In genomic region chr4:158894826-158895225, GRCh38 we compare ENCODE assay signal across 17 cellular contexts.
A peak's percentile ranks its signal among the peaks of the same experiment; 100 is the strongest.
DNase-seq lines count a peak whose midpoint lies in the region; ATAC-seq lines count a peak whose summit lies in the region.
"Had no signal": no experiment of that assay in that cellular context is flagged by ENCODE, and none has a peak within 500 bp of the region (broad histone marks: within the 10 kb centered on the region; RNA-seq: fewer than 3 reads in every experiment).

No MANE protein-coding gene starts in this region.

- H3K4me3 Mint-ChIP-seq in immature natural killer cell, result no peak overlapping the region
- H3K4me3 Mint-ChIP-seq in activated T-helper 17 cell treated with anti-CD3 and anti-CD28 coated beads, Interleukin-2, amount 50 U/mL, for 72 hours, result no peak overlapping the region
- H3K4me3 Mint-ChIP-seq: B cell; CD4-positive, CD25-positive, alpha-beta regulatory T cell; CD8-positive, alpha-beta T cell had no signal

- H3K4me1 Mint-ChIP-seq in immature natural killer cell, result peaks cover 37 to 43% of the 10 kb centered on the region in 2 donors
- peaks cover 6% of the 10 kb centered on the region for H3K4me1 Mint-ChIP-seq in activated T-helper 17 cell treated with anti-CD3 and anti-CD28 coated beads, Interleukin-2, amount 50 U/mL, for 72 hours
- H3K4me1 Mint-ChIP-seq: B cell had no signal

- H3K36me3 Mint-ChIP-seq in immature natural killer cell, result peaks cover 14 to 32% (median 26%) of the 10 kb centered on the region in 3 donors
- H3K36me3 Mint-ChIP-seq in activated T-helper 17 cell treated with anti-CD3 and anti-CD28 coated beads, Interleukin-2, amount 50 U/mL, for 72 hours (ENCODE audit: low read depth), result peaks cover 76% of the 10 kb centered on the region

- DNase-seq in NCI-H2171 treated with DMSO at 0.1 percent for 48 hours (lab: John Stamatoyannopoulos, UW), result peak; percentile 40
- DNase-seq in NCI-H2171 (lab: John Stamatoyannopoulos, UW), result no peak
- DNase-seq in cerebellum (ENCODE audit: low spot score), result peak; percentile 61
- DNase-seq in immature natural killer cell, result no peak
- DNase-seq: Caco-2; CD4-positive, CD25-positive, alpha-beta regulatory T cell; CD8-positive, alpha-beta T cell; DMS153; DND-41; GDM1; GM23248; H7; HCEC 1CT had no signal

- H3K9me3 Mint-ChIP-seq in immature natural killer cell, result peaks cover 0 to 3% (median 0%) of the 10 kb centered on the region in 6 donors
- no peaks in the 10 kb centered on the region for H3K9me3 Mint-ChIP-seq in activated T-helper 17 cell treated with anti-CD3 and anti-CD28 coated beads, Interleukin-2, amount 50 U/mL, for 72 hours

- peaks cover 0 to 6% (median 4%) of the 10 kb centered on the region in 3 donors for H3K27me3 Mint-ChIP-seq in immature natural killer cell (ENCODE audit: low read depth in 3 of 3)
- H3K27me3 Mint-ChIP-seq in activated T-helper 17 cell treated with anti-CD3 and anti-CD28 coated beads, Interleukin-2, amount 50 U/mL, for 72 hours, result no peaks in the 10 kb centered on the region
- H3K27me3 Mint-ChIP-seq: CD4-positive, CD25-positive, alpha-beta regulatory T cell had no signal

- peak overlapping the region in 5 of 6 donors; percentile 23 to 90 (median 62) for H3K27ac Mint-ChIP-seq in immature natural killer cell
- no peak overlapping the region for H3K27ac Mint-ChIP-seq in activated T-helper 17 cell treated with anti-CD3 and anti-CD28 coated beads, Interleukin-2, amount 50 U/mL, for 72 hours
- H3K27ac Mint-ChIP-seq: B cell had no signal

- no peak for ATAC-seq in activated T-helper 17 cell treated with anti-CD3 and anti-CD28 coated beads, Interleukin-2, amount 50 U/mL, for 72 hours (replicated peaks)
- ATAC-seq in HG02970 (IDR thresholded peaks at IDR 0.05; ENCODE audit: low FRiP score, unreplicated experiment), result no peak
- ATAC-seq: CD8-positive, alpha-beta T cell; GM12878 had no signal

Comparison
In these comparisons a context has a peak if more than half of its experiments do, and no peak if none do; other contexts are left out.
1. DNase-seq: peak in NCI-H2171 treated with DMSO at 0.1 percent for 48 hours (single experiment) and cerebellum (single experiment); none in NCI-H2171 (single experiment) and immature natural killer cell (0 of 3).